In genomic region chr19:18422530-18423191, GRCh38 we compare ENCODE assay signal across 11 cellular contexts. TPM values are rescaled to one million over a fixed set of nuclear protein-coding genes. Genes with fewer than 3 reads are reported as not detected.
DNase-seq lines count a peak whose midpoint lies in the region; ATAC-seq, FAIRE-seq and TF ChIP-seq lines count a peak whose summit lies in the region.
"Had no signal": no experiment of that assay in that cellular context is flagged by ENCODE, and none has a peak within 500 bp of the region (broad histone marks: within the 10 kb centered on the region; RNA-seq: fewer than 3 reads in every experiment).

No MANE protein-coding gene starts in this region.

- H3K4me3 ChIP-seq in NT2/D1 (ENCODE audit: insufficient read length, low read depth) (no peak overlapping the region), K562 (no peak overlapping the region), osteoblast (ENCODE audit: insufficient read depth, low read length) (no peak overlapping the region), H7 (ENCODE audit: insufficient read depth, low read depth, low read length) (no peak overlapping the region), Karpas-422 (ENCODE audit: low read length) (no peak overlapping the region)

- peaks cover 52% of the 10 kb centered on the region for H3K27me3 ChIP-seq in NT2/D1 (ENCODE audit: insufficient read depth, insufficient read length)
- H3K27me3 ChIP-seq in K562 (ENCODE audit: control insufficient read depth in 2 of 2, insufficient read depth in 2 of 2, low read length in 2 of 2): no peaks in the 10 kb centered on the region
- H3K27me3 ChIP-seq in osteoblast (ENCODE audit: insufficient read depth, low read length): no peaks in the 10 kb centered on the region
- peaks cover 22% of the 10 kb centered on the region for H3K27me3 ChIP-seq in H7 (ENCODE audit: control insufficient read depth, insufficient read depth, low read length)
- no peaks in the 10 kb centered on the region; the same call in 1 of the 2 replicates for H3K27me3 ChIP-seq in Karpas-422 (ENCODE audit: low read length)

- BruUV-seq in K562 (replicated peaks; lab: Mats Ljungman, UMichigan): no TSS peak

- DNase-seq in NK-92 treated with Interleukin-12 subunit alpha and Interleukin-12 subunit beta, amount 100 ng/mL, for 24 hours (lab: John Stamatoyannopoulos, UW): peak; percentile 50
- no peak for DNase-seq in NK-92 (lab: John Stamatoyannopoulos, UW; ENCODE audit: unreplicated experiment)
- no peak for DNase-seq in NT2/D1 (ENCODE audit: low read depth, low spot score)
- no peak for DNase-seq in K562 (ENCODE audit: extremely low read depth in 1 of 4, low spot score in 3 of 4)
- DNase-seq in osteoblast (ENCODE audit: insufficient read length, low spot score, missing footprints): peak; percentile 67
- no peak for DNase-seq in H7
- no peak for DNase-seq in Karpas-422
- DNase-seq: NCI-H1436 treated with DMSO at 0.1 percent for 48 hours had no signal

- WGBS in K562 (ENCODE audit: insufficient coverage, low coverage, missing lambda C conversion rate): 88% methylated on average over 14 of the region's 14 CpGs

- POLR2A ChIA-PET in K562 (lab: Yijun Ruan, JAX): interaction anchor here (1.0 to 1.4 kb wide), 3 partner anchors 12 to 86 kb away, joined by 3 to 7 read pairs (median 3); partner anchors contain the start of gene GDF15

- H3K79me2 ChIP-seq in K562 (ENCODE audit: control insufficient read depth, insufficient read depth, low read length): peaks cover 96% of the 10 kb centered on the region
- H3K79me2 ChIP-seq in osteoblast (ENCODE audit: insufficient read depth, low read length): peaks cover 85% of the 10 kb centered on the region
- no peaks in the 10 kb centered on the region for H3K79me2 ChIP-seq in Karpas-422 (ENCODE audit: low read length)

- TF ChIP-seq EP300 in K562 (IDR thresholded peaks at IDR 0.05; ENCODE audit: low read length): no peak

- H3K27ac ChIP-seq in K562 (ENCODE audit: extremely low read depth, low read depth, low read length) (no peak overlapping the region), osteoblast (ENCODE audit: low read depth, low read length) (no peak overlapping the region), Karpas-422 (ENCODE audit: low read length) (no peak overlapping the region)

- H3K4me2 ChIP-seq in K562 (ENCODE audit: insufficient read depth, low read length) (no peak overlapping the region), osteoblast (ENCODE audit: insufficient read depth, low read length) (no peak overlapping the region), Karpas-422 (ENCODE audit: low read depth, low read length, poor library complexity, severe bottlenecking) (no peak overlapping the region)

- H4K20me1 ChIP-seq in K562 (replicated peaks; ENCODE audit: control insufficient read depth, insufficient read depth, low read length) (peaks cover 23% of the 10 kb centered on the region), osteoblast (ENCODE audit: insufficient read depth, low read length) (peaks cover 58% of the 10 kb centered on the region), Karpas-422 (ENCODE audit: insufficient read depth, low read depth, low read length) (peaks cover 56% of the 10 kb centered on the region)

- no peak overlapping the region for H2AFZ ChIP-seq in K562 (ENCODE audit: low read depth, low read length)
- H2AFZ ChIP-seq in osteoblast (ENCODE audit: low read length): no peak overlapping the region
- H2AFZ ChIP-seq in Karpas-422 (ENCODE audit: low read length): no peak overlapping the region

- H3K9ac ChIP-seq in NT2/D1 (ENCODE audit: insufficient read length, low read depth): peak overlapping the region; percentile 1
- H3K9ac ChIP-seq in K562 (ENCODE audit: insufficient read depth in 1 of 2, low read depth in 2 of 2, low read length in 2 of 2): peak overlapping the region in 1 of 2 experiments; percentile 80; a peak in 2 of 4 replicates
- no peak overlapping the region for H3K9ac ChIP-seq in Karpas-422 (ENCODE audit: low read length)

- in situ Hi-C loops in K562 (cut with MboI): no loop called here

- H3K36me3 ChIP-seq in NT2/D1 (ENCODE audit: insufficient read depth, insufficient read length, low read length) (no peaks in the 10 kb centered on the region), K562 (ENCODE audit: control insufficient read depth, insufficient read depth, low read length) (peaks cover 45% of the 10 kb centered on the region; the same call in 2 of the 3 replicates), osteoblast (ENCODE audit: insufficient read depth, low read length) (no peaks in the 10 kb centered on the region), H7 (replicated peaks; ENCODE audit: control insufficient read depth, insufficient read depth, low read length) (no peaks in the 10 kb centered on the region), Karpas-422 (ENCODE audit: insufficient read depth, low read length) (no peaks in the 10 kb centered on the region)

- no peaks in the 10 kb centered on the region for H3K9me3 ChIP-seq in NT2/D1 (ENCODE audit: insufficient read depth, low read length)
- H3K9me3 ChIP-seq in K562 (replicated peaks; ENCODE audit: control insufficient read depth, insufficient read depth, low read depth, low read length): no peaks in the 10 kb centered on the region
- H3K9me3 ChIP-seq in osteoblast (ENCODE audit: low read depth, low read length): no peaks in the 10 kb centered on the region
- H3K9me3 ChIP-seq in Karpas-422 (ENCODE audit: low read length): no peaks in the 10 kb centered on the region

- H3K4me1 ChIP-seq in NT2/D1 (ENCODE audit: insufficient read depth, insufficient read length) (peaks cover 59% of the 10 kb centered on the region), K562 (replicated peaks in 1 of 2; ENCODE audit: control insufficient read depth in 2 of 2, insufficient read depth in 2 of 2, low read length in 2 of 2) (peaks cover 37 to 96% of the 10 kb centered on the region in 2 experiments), osteoblast (ENCODE audit: insufficient read depth, low read length) (peaks cover 38% of the 10 kb centered on the region), Karpas-422 (ENCODE audit: low read length) (peaks cover 26% of the 10 kb centered on the region)

- intact Hi-C loops in K562 (cut with micrococcal nuclease): no loop called here

- H3K9me2 ChIP-seq in Karpas-422 (replicated peaks; ENCODE audit: insufficient read depth, low read length): no peaks in the 10 kb centered on the region

- CTCF ChIA-PET in K562 (lab: Yijun Ruan, JAX; ENCODE audit: low intra/inter-chr PET ratio): interaction anchor here (0.6 kb wide), 1 partner anchor 227 kb away, joined by 4 read pairs; no protein-coding TSS in a partner anchor

- no peak for TF ChIP-seq POLR2A in K562 (conservative IDR thresholded peaks at IDR 0.05)

- no peaks in the 10 kb centered on the region for H3K9me1 ChIP-seq in K562 (ENCODE audit: control insufficient read depth, insufficient read depth, low read length)

- TF ChIP-seq CTCF in K562 (IDR thresholded peaks at IDR 0.05 in 2 of 3, conservative IDR thresholded peaks at IDR 0.05 in 1 of 3; ENCODE audit: insufficient read depth in 2 of 3, low read depth in 1 of 3, low read length in 3 of 3) (no peak), osteoblast (IDR thresholded peaks at IDR 0.05; ENCODE audit: extremely low read depth, low read depth, low read length) (no peak)

- no peak for TF ChIP-seq RAD21 in K562 (CRISPR knock-in tag; conservative IDR thresholded peaks at IDR 0.05 in 1 of 2, IDR thresholded peaks at IDR 0.05 in 1 of 2)

- FAIRE-seq in K562 (lab: Jason Lieb, UNC): no peak
- FAIRE-seq: A204.1 had no signal

- ATAC-seq in K562 (no peak), GM19035 (IDR thresholded peaks at IDR 0.05; ENCODE audit: unreplicated experiment) (no peak)

RNA-seq across cellular contexts. Expression of gene SSBP4, which starts 3.5 kb away (rescaled TPM):
- total RNA-seq in K562 (2011; cell fraction: chromatin; rRNA removed; ENCODE audit: low replicate concordance): 28.5 and 141 TPM in 2 replicates
- 209 and 228 TPM in 2 replicates for total RNA-seq in K562 (2011; cell fraction: nucleolus; rRNA removed)
- total RNA-seq in K562 (2011; cell fraction: nucleoplasm; rRNA removed): 68.6 and 76.2 TPM in 2 replicates
- 125 and 188 TPM in 2 replicates for total RNA-seq in K562 (2014; rRNA removed)
- total RNA-seq in K562 (2014; rRNA removed; fragmentation: Illumina TruSeq; extraction: Trizol): 21.2 and 21.4 TPM in 2 replicates
- total RNA-seq in K562 (2015; rRNA removed; fragmentation: Illumina TruSeq; extraction: Trizol): 72.3 and 76.3 TPM in 2 replicates
- total RNA-seq in K562 (2021): 189 TPM in 2 replicates
- polyA plus RNA-seq in K562 (2011; rRNA removed): 20.1 and 25.9 TPM in 2 replicates
- 25.4 and 118 TPM in 2 replicates for polyA plus RNA-seq in K562 (2011; cell fraction: cytosol; rRNA removed)
- polyA plus RNA-seq in K562 (2011; cell fraction: nucleus; rRNA removed): 134 and 296 TPM in 2 replicates
- polyA plus RNA-seq in K562 (2012): 81.3 and 110 TPM in 2 replicates
- polyA plus RNA-seq in K562 (2014; fragmentation: Illumina TruSeq; extraction: Trizol): 39.0 and 114 TPM in 2 replicates
- polyA plus RNA-seq in K562 (2014; fragmentation: Nextera tagmentation; extraction: Ambion mirVana): 1 to 10 TPM; 1.1 to 1.9 TPM
- 119 and 133 TPM in 2 replicates for polyA plus RNA-seq in K562 (2014; rRNA removed)
- polyA minus RNA-seq in K562 (2011; rRNA and poly(A)+ RNA removed): 3.6 and 7.0 TPM in 2 replicates
- polyA minus RNA-seq in K562 (2011; cell fraction: cytosol; rRNA and poly(A)+ RNA removed): 37.3 and 43.8 TPM in 2 replicates
- 85.0 and 105 TPM in 2 replicates for polyA minus RNA-seq in K562 (2011; cell fraction: nucleus; rRNA and poly(A)+ RNA removed)
- total RNA-seq in osteoblast: 77.8 and 90.8 TPM in 2 replicates
- total RNA-seq in H7 (2014; rRNA removed; shearing (Covaris generic)): 91.1 and 134 TPM in 2 replicates
- 22.5 and 73.2 TPM in 2 replicates for total RNA-seq in Karpas-422 (2014; rRNA removed; shearing (Covaris generic); ENCODE audit: low replicate concordance)

RNA-seq across cellular contexts. Expression of gene ISYNA1, which starts 15.3 kb away (rescaled TPM):
- total RNA-seq in K562 (2011; cell fraction: chromatin; rRNA removed; ENCODE audit: low replicate concordance): 155 and 651 TPM in 2 replicates
- total RNA-seq in K562 (2011; cell fraction: nucleolus; rRNA removed): 616 and 678 TPM in 2 replicates
- total RNA-seq in K562 (2011; cell fraction: nucleoplasm; rRNA removed): 226 and 284 TPM in 2 replicates
- 180 and 202 TPM in 2 replicates for total RNA-seq in K562 (2014; rRNA removed)
- total RNA-seq in K562 (2014; rRNA removed; fragmentation: Illumina TruSeq; extraction: Trizol): 14.6 and 32.0 TPM in 2 replicates
- total RNA-seq in K562 (2015; rRNA removed; fragmentation: Illumina TruSeq; extraction: Trizol): 93.2 and 96.8 TPM in 2 replicates
- total RNA-seq in K562 (2021): 435 and 460 TPM in 2 replicates
- 99.3 and 191 TPM in 2 replicates for polyA plus RNA-seq in K562 (2011; rRNA removed)
- 148 and 356 TPM in 2 replicates for polyA plus RNA-seq in K562 (2011; cell fraction: cytosol; rRNA removed)
- polyA plus RNA-seq in K562 (2011; cell fraction: nucleus; rRNA removed): 1,012 and 1,382 TPM in 2 replicates
- polyA plus RNA-seq in K562 (2012): 319 and 453 TPM in 2 replicates
- polyA plus RNA-seq in K562 (2014; fragmentation: Illumina TruSeq; extraction: Trizol): 73.2 and 198 TPM in 2 replicates
- 10 to 100 TPM; 21.8 to 57.6 TPM for polyA plus RNA-seq in K562 (2014; fragmentation: Nextera tagmentation; extraction: Ambion mirVana)
- polyA plus RNA-seq in K562 (2014; rRNA removed): 376 and 380 TPM in 2 replicates
- polyA minus RNA-seq in K562 (2011; rRNA and poly(A)+ RNA removed): 36.7 and 52.6 TPM in 2 replicates
- polyA minus RNA-seq in K562 (2011; cell fraction: cytosol; rRNA and poly(A)+ RNA removed): 173 and 245 TPM in 2 replicates
- 114 and 124 TPM in 2 replicates for polyA minus RNA-seq in K562 (2011; cell fraction: nucleus; rRNA and poly(A)+ RNA removed)
- 7.7 and 8.0 TPM in 2 replicates for total RNA-seq in osteoblast
- 183 and 212 TPM in 2 replicates for total RNA-seq in H7 (2014; rRNA removed; shearing (Covaris generic))
- total RNA-seq in Karpas-422 (2014; rRNA removed; shearing (Covaris generic); ENCODE audit: low replicate concordance): 4.1 and 10.0 TPM in 2 replicates

RNA-seq across cellular contexts. Expression of gene LRRC25, which starts 25.2 kb away (rescaled TPM):
- 0.25 TPM in 1 of 2 replicates, not detected in the other for total RNA-seq in K562 (2011; cell fraction: chromatin; rRNA removed; ENCODE audit: low replicate concordance)
- total RNA-seq in K562 (2011; cell fraction: nucleolus; rRNA removed): 0.39 and 0.50 TPM in 2 replicates
- total RNA-seq in K562 (2011; cell fraction: nucleoplasm; rRNA removed): 0.22 TPM in 1 of 2 replicates, not detected in the other
- total RNA-seq in K562 (2014; rRNA removed): 0.18 and 0.29 TPM in 2 replicates
- total RNA-seq in K562 (2014; rRNA removed; fragmentation: Illumina TruSeq; extraction: Trizol): 0.07 TPM in 1 of 2 replicates, not detected in the other
- 0.30 and 0.36 TPM in 2 replicates for total RNA-seq in K562 (2015; rRNA removed; fragmentation: Illumina TruSeq; extraction: Trizol)
- 0.09 and 0.22 TPM in 2 replicates for total RNA-seq in K562 (2021)
- polyA plus RNA-seq in K562 (2011; rRNA removed): 0.10 and 0.42 TPM in 2 replicates
- 0.31 and 0.41 TPM in 2 replicates for polyA plus RNA-seq in K562 (2011; cell fraction: cytosol; rRNA removed)
- polyA plus RNA-seq in K562 (2011; cell fraction: nucleus; rRNA removed): 0.20 and 0.53 TPM in 2 replicates
- 0.33 and 1.1 TPM in 2 replicates for polyA plus RNA-seq in K562 (2012)
- 0.10 and 0.25 TPM in 2 replicates for polyA plus RNA-seq in K562 (2014; fragmentation: Illumina TruSeq; extraction: Trizol)
- not detected for polyA plus RNA-seq in K562 (2014; fragmentation: Nextera tagmentation; extraction: Ambion mirVana)
- polyA plus RNA-seq in K562 (2014; rRNA removed): 0.08 TPM in 1 of 2 replicates, not detected in the other
- 0.11 and 0.18 TPM in 2 replicates for polyA minus RNA-seq in K562 (2011; rRNA and poly(A)+ RNA removed)
- polyA minus RNA-seq in K562 (2011; cell fraction: cytosol; rRNA and poly(A)+ RNA removed): 0.57 and 1.1 TPM in 2 replicates
- polyA minus RNA-seq in K562 (2011; cell fraction: nucleus; rRNA and poly(A)+ RNA removed): 0.13 and 0.67 TPM in 2 replicates
- total RNA-seq in osteoblast: 0.88 and 1.1 TPM in 2 replicates
- total RNA-seq in H7 (2014; rRNA removed; shearing (Covaris generic)): 0.76 TPM in 1 of 2 replicates, not detected in the other
- 1.6 and 2.2 TPM in 2 replicates for total RNA-seq in Karpas-422 (2014; rRNA removed; shearing (Covaris generic); ENCODE audit: low replicate concordance)
- total RNA-seq: myocyte had no signal

RNA-seq across cellular contexts. Expression of gene GDF15, which starts 36.7 kb away (rescaled TPM):
- total RNA-seq in K562 (2011; cell fraction: chromatin; rRNA removed; ENCODE audit: low replicate concordance): 25.1 and 116 TPM in 2 replicates
- 214 and 262 TPM in 2 replicates for total RNA-seq in K562 (2011; cell fraction: nucleolus; rRNA removed)
- total RNA-seq in K562 (2011; cell fraction: nucleoplasm; rRNA removed): 94.6 and 109 TPM in 2 replicates
- total RNA-seq in K562 (2014; rRNA removed): 78.0 and 82.4 TPM in 2 replicates
- 7.3 TPM in 2 replicates for total RNA-seq in K562 (2014; rRNA removed; fragmentation: Illumina TruSeq; extraction: Trizol)
- total RNA-seq in K562 (2015; rRNA removed; fragmentation: Illumina TruSeq; extraction: Trizol): 10.1 and 11.0 TPM in 2 replicates
- 69.8 and 74.5 TPM in 2 replicates for total RNA-seq in K562 (2021)
- 12.5 TPM in 2 replicates for polyA plus RNA-seq in K562 (2011; rRNA removed)
- polyA plus RNA-seq in K562 (2011; cell fraction: cytosol; rRNA removed): 31.8 and 127 TPM in 2 replicates
- 21.6 and 59.4 TPM in 2 replicates for polyA plus RNA-seq in K562 (2011; cell fraction: nucleus; rRNA removed)
- polyA plus RNA-seq in K562 (2012): 50.1 and 369 TPM in 2 replicates
- 19.3 and 47.1 TPM in 2 replicates for polyA plus RNA-seq in K562 (2014; fragmentation: Illumina TruSeq; extraction: Trizol)
- polyA plus RNA-seq in K562 (2014; fragmentation: Nextera tagmentation; extraction: Ambion mirVana): 1 to 10 TPM; 2.3 to 2.9 TPM
- polyA plus RNA-seq in K562 (2014; rRNA removed): 57.2 and 67.4 TPM in 2 replicates
- 2.4 and 5.6 TPM in 2 replicates for polyA minus RNA-seq in K562 (2011; rRNA and poly(A)+ RNA removed)
- 31.8 and 32.2 TPM in 2 replicates for polyA minus RNA-seq in K562 (2011; cell fraction: cytosol; rRNA and poly(A)+ RNA removed)
- 18.5 and 24.2 TPM in 2 replicates for polyA minus RNA-seq in K562 (2011; cell fraction: nucleus; rRNA and poly(A)+ RNA removed)
- total RNA-seq in osteoblast: 61.6 and 74.2 TPM in 2 replicates
- total RNA-seq in H7 (2014; rRNA removed; shearing (Covaris generic)): 0.30 and 1.4 TPM in 2 replicates
- total RNA-seq in Karpas-422 (2014; rRNA removed; shearing (Covaris generic); ENCODE audit: low replicate concordance): 0.97 TPM in 1 of 2 replicates, not detected in the other

Comparison
In these comparisons a context has a peak if more than half of its experiments do, and no peak if none do; other contexts are left out.
1. DNase-seq: peak in NK-92 treated with Interleukin-12 subunit alpha and Interleukin-12 subunit beta, amount 100 ng/mL, for 24 hours (single experiment) and osteoblast (single experiment); none in NK-92 (single experiment), NT2/D1 (single experiment), K562 (0 of 4), H7 (single experiment) and Karpas-422 (single experiment).